Comparison of ENCODE assay signal across 22 cellular contexts in the genomic region with DNA sequence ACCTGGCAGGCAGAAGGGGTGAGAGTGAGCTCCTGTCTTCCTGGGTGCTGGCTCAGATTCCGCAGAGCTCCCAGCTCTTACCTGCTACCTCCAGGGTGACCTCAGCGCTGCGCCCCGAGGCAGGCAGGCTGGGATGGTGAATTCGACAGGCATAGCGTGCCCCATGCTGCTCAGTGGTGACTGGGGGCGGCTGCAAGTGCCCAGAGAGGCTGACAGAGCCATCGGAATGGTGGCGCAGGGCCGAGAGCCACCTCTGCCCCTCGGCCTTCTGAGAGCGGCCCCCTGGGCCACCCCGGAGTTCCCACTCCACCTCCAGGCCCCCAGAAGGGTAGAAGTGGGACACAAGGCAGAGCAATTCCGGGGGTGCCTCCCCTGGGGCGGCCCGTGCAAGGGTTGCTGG. TPM values are rescaled to one million over a fixed set of nuclear protein-coding genes. Genes with fewer than 3 reads are reported as not detected.
DNase-seq lines count a peak whose midpoint lies in the region; ATAC-seq, FAIRE-seq and TF ChIP-seq lines count a peak whose summit lies in the region.
"Had no signal": no experiment of that assay in that cellular context is flagged by ENCODE, and none has a peak within 500 bp of the region (broad histone marks: within the 10 kb centered on the region; RNA-seq: fewer than 3 reads in every experiment).

No MANE protein-coding gene starts in this region.

- no peak for TF ChIP-seq RAD21 in K562 (CRISPR knock-in tag; conservative IDR thresholded peaks at IDR 0.05 in 1 of 2, IDR thresholded peaks at IDR 0.05 in 1 of 2)

- peaks cover 44% of the 10 kb centered on the region for H3K4me1 Mint-ChIP-seq in activated naive CD4-positive, alpha-beta T cell treated with anti-CD3 and anti-CD28 coated beads for 36 hours (ENCODE audit: low read depth)
- peaks cover 45% of the 10 kb centered on the region for H3K4me1 Mint-ChIP-seq in activated naive CD4-positive, alpha-beta T cell treated with anti-CD3 and anti-CD28 coated beads, Interleukin-2, amount 10 ng/mL, durations not matched to agents 7 days and 5 days

- TF ChIP-seq POLR2A in K562 (conservative IDR thresholded peaks at IDR 0.05), result no peak

- ATAC-seq in K562 (no peak), HG02840 (IDR thresholded peaks at IDR 0.05; ENCODE audit: low FRiP score, unreplicated experiment) (no peak)

- no peak overlapping the region for H3K4me3 ChIP-seq in HEK293 (ENCODE audit: low read depth, low read length)
- H3K4me3 ChIP-seq in K562, result no peak overlapping the region
- H3K4me3 ChIP-seq in neutrophil (ENCODE audit: low read depth in 1 of 2, low read length in 1 of 2), result no peak overlapping the region
- H3K4me3 ChIP-seq: GM23248, HAP-1, Peyer's patch, SJCRH30 had no signal

- H3K9ac ChIP-seq in K562 (ENCODE audit: insufficient read depth in 1 of 2, low read depth in 2 of 2, low read length in 2 of 2), result 0 out of 4 replicates have a peak overlapping the region, but pooled peaks of 1 of the 2 experiments have one; percentile 49
- H3K9ac ChIP-seq: GM23248, KMS-11 had no signal

- no peaks in the 10 kb centered on the region for H3K4me1 ChIP-seq in HEK293 (ENCODE audit: control insufficient read depth, insufficient read depth, low read length)
- peaks cover 0 to 28% of the 10 kb centered on the region in 2 experiments; a peak in 3 of 5 replicates for H3K4me1 ChIP-seq in K562 (replicated peaks in 1 of 2; ENCODE audit: control insufficient read depth in 2 of 2, insufficient read depth in 2 of 2, low read length in 2 of 2)
- H3K4me1 ChIP-seq in neutrophil (ENCODE audit: control insufficient read depth in 1 of 2, insufficient read depth in 1 of 2, low read depth in 1 of 2, low read length in 1 of 2), result peaks cover 21 to 31% of the 10 kb centered on the region in 2 experiments
- H3K4me1 ChIP-seq: HAP-1, SJCRH30 had no signal

- TF ChIP-seq CTCF in HEK293 (tag by site-specific recombination; IDR thresholded peaks at IDR 0.05), result no peak
- no peak for TF ChIP-seq CTCF in K562 (IDR thresholded peaks at IDR 0.05 in 2 of 3, conservative IDR thresholded peaks at IDR 0.05 in 1 of 3; ENCODE audit: insufficient read depth in 2 of 3, low read depth in 1 of 3, low read length in 3 of 3)
- no peak for TF ChIP-seq CTCF in neutrophil (IDR thresholded peaks at IDR 0.05)

- intact Hi-C loops in activated naive CD4-positive, alpha-beta T cell treated with anti-CD3 and anti-CD28 coated beads for 36 hours (cut with micrococcal nuclease), result no loop called here
- intact Hi-C loops in K562 (cut with micrococcal nuclease), result no loop called here

- 0 out of 2 replicates have a peak overlapping the region, but pooled peaks have one; percentile 24 for H3K27ac ChIP-seq in HEK293 (ENCODE audit: extremely low read depth, low read depth, low read length)
- no peak overlapping the region for H3K27ac ChIP-seq in K562 (ENCODE audit: extremely low read depth, low read depth, low read length)
- peak overlapping the region; percentile 46 for H3K27ac ChIP-seq in neutrophil
- H3K27ac ChIP-seq: C4-2B, GM23248, KMS-11, Peyer's patch, SJCRH30 had no signal

- peaks cover 7 to 11% of the 10 kb centered on the region in 2 experiments; a peak in 2 of 3 replicates for H3K36me3 ChIP-seq in HEK293 (ENCODE audit: control insufficient read depth in 2 of 2, insufficient read depth in 1 of 2, low read length in 2 of 2)
- peaks cover 57% of the 10 kb centered on the region for H3K36me3 ChIP-seq in K562 (ENCODE audit: control insufficient read depth, insufficient read depth, low read length)
- H3K36me3 ChIP-seq in neutrophil, result peaks cover 78% of the 10 kb centered on the region
- H3K36me3 ChIP-seq: SJCRH30 had no signal

- POLR2A ChIA-PET in HEK293 (lab: Yijun Ruan, JAX), result interaction anchor here (0.7 to 0.8 kb wide), 3 partner anchors 8 to 32 kb away, joined by 3 to 5 read pairs (median 3); a partner anchor contains a TSS
- POLR2A ChIA-PET in K562 (lab: Yijun Ruan, JAX), result no interaction called here

- FAIRE-seq in K562 (lab: Jason Lieb, UNC), result no peak
- FAIRE-seq: A204.1, D721Med, GM12891 had no signal

- H3K9me3 Mint-ChIP-seq in activated naive CD4-positive, alpha-beta T cell treated with anti-CD3 and anti-CD28 coated beads for 36 hours, result no peaks in the 10 kb centered on the region
- no peaks in the 10 kb centered on the region for H3K9me3 Mint-ChIP-seq in activated naive CD4-positive, alpha-beta T cell treated with anti-CD3 and anti-CD28 coated beads, Interleukin-2, amount 10 ng/mL, durations not matched to agents 7 days and 5 days

- WGBS in K562 (ENCODE audit: insufficient coverage, low coverage, missing lambda C conversion rate), result 91% methylated on average over 15 of the region's 16 CpGs

- H3K9me3 ChIP-seq in HEK293 (ENCODE audit: control insufficient read depth, insufficient read depth, low read depth, low read length) (no peaks in the 10 kb centered on the region), K562 (replicated peaks; ENCODE audit: control insufficient read depth, insufficient read depth, low read depth, low read length) (no peaks in the 10 kb centered on the region), neutrophil (no peaks in the 10 kb centered on the region)
- H3K9me3 ChIP-seq: HAP-1, Peyer's patch, SJCRH30 had no signal

- peaks cover 11% of the 10 kb centered on the region; the same call in 1 of the 2 replicates for H4K20me1 ChIP-seq in K562 (replicated peaks; ENCODE audit: control insufficient read depth, insufficient read depth, low read length)

- peaks cover 42% of the 10 kb centered on the region for H3K36me3 Mint-ChIP-seq in activated naive CD4-positive, alpha-beta T cell treated with anti-CD3 and anti-CD28 coated beads for 36 hours (ENCODE audit: low read depth)
- peaks cover 55% of the 10 kb centered on the region for H3K36me3 Mint-ChIP-seq in activated naive CD4-positive, alpha-beta T cell treated with anti-CD3 and anti-CD28 coated beads, Interleukin-2, amount 10 ng/mL, durations not matched to agents 7 days and 5 days

- no peak for TF ChIP-seq EP300 in K562 (IDR thresholded peaks at IDR 0.05; ENCODE audit: low read length)

- H3K4me2 ChIP-seq in K562 (ENCODE audit: insufficient read depth, low read length), result no peak overlapping the region
- H3K4me2 ChIP-seq: KMS-11 had no signal

- H3K4me3 Mint-ChIP-seq in activated naive CD4-positive, alpha-beta T cell treated with anti-CD3 and anti-CD28 coated beads for 36 hours, result no peak overlapping the region
- no peak overlapping the region for H3K4me3 Mint-ChIP-seq in activated naive CD4-positive, alpha-beta T cell treated with anti-CD3 and anti-CD28 coated beads, Interleukin-2, amount 10 ng/mL, durations not matched to agents 7 days and 5 days

- in situ Hi-C loops in K562 (cut with MboI), result no loop called here

- H3K27me3 ChIP-seq in K562 (ENCODE audit: control insufficient read depth in 2 of 2, insufficient read depth in 2 of 2, low read length in 2 of 2), result no peaks in the 10 kb centered on the region
- no peaks in the 10 kb centered on the region for H3K27me3 ChIP-seq in neutrophil
- H3K27me3 ChIP-seq: Peyer's patch, SJCRH30 had no signal

- DNase-seq in activated naive CD4-positive, alpha-beta T cell treated with anti-CD3 and anti-CD28 coated beads for 36 hours, result no peak
- DNase-seq in activated naive CD4-positive, alpha-beta T cell treated with anti-CD3 and anti-CD28 coated beads, Interleukin-2, amount 10 ng/mL, durations not matched to agents 7 days and 5 days, result no peak
- no peak for DNase-seq in K562 (ENCODE audit: extremely low read depth in 1 of 4, low spot score in 3 of 4)
- DNase-seq in activated CD8-positive, alpha-beta memory T cell treated with anti-CD3 and anti-CD28 coated beads, Interleukin-2, amount 50 U/mL, for 4 hours, result no peak
- no peak for DNase-seq in kidney glomerular epithelial cell (lab: John Stamatoyannopoulos, UW)
- DNase-seq: DMS53, GM23248, NCI-H1105, NCI-H146, NCI-H2029, NCI-H526, Peyer's patch, SJCRH30 had no signal

- H3K27ac Mint-ChIP-seq in activated naive CD4-positive, alpha-beta T cell treated with anti-CD3 and anti-CD28 coated beads for 36 hours, result peak overlapping the region; percentile 65
- no peak overlapping the region for H3K27ac Mint-ChIP-seq in activated naive CD4-positive, alpha-beta T cell treated with anti-CD3 and anti-CD28 coated beads, Interleukin-2, amount 10 ng/mL, durations not matched to agents 7 days and 5 days

- BruUV-seq in K562 (replicated peaks; lab: Mats Ljungman, UMichigan), result no TSS peak

- CTCF ChIA-PET in activated naive CD4-positive, alpha-beta T cell treated with anti-CD3 and anti-CD28 coated beads for 36 hours (lab: Charles Lee), result no interaction called here
- CTCF ChIA-PET in activated naive CD4-positive, alpha-beta T cell treated with anti-CD3 and anti-CD28 coated beads, Interleukin-2, amount 10 ng/mL, durations not matched to agents 7 days and 5 days (lab: Charles Lee), result no interaction called here
- CTCF ChIA-PET in HEK293 (lab: Yijun Ruan, JAX) (interaction anchor here (0.6 kb wide), 2 partner anchors 87 to 330 kb away, joined by 3 read pairs; no protein-coding TSS in a partner anchor), K562 (lab: Yijun Ruan, JAX; ENCODE audit: low intra/inter-chr PET ratio) (no interaction called here)

- no peaks in the 10 kb centered on the region for H3K9me1 ChIP-seq in K562 (ENCODE audit: control insufficient read depth, insufficient read depth, low read length)

- no peak overlapping the region for H2AFZ ChIP-seq in K562 (ENCODE audit: low read depth, low read length)
- H2AFZ ChIP-seq: GM23248 had no signal

- no peaks in the 10 kb centered on the region for H3K27me3 Mint-ChIP-seq in activated naive CD4-positive, alpha-beta T cell treated with anti-CD3 and anti-CD28 coated beads for 36 hours (ENCODE audit: low read depth)
- peaks cover 4% of the 10 kb centered on the region for H3K27me3 Mint-ChIP-seq in activated naive CD4-positive, alpha-beta T cell treated with anti-CD3 and anti-CD28 coated beads, Interleukin-2, amount 10 ng/mL, durations not matched to agents 7 days and 5 days

- peaks cover 31% of the 10 kb centered on the region for H3K79me2 ChIP-seq in K562 (ENCODE audit: control insufficient read depth, insufficient read depth, low read length)

RNA-seq across cellular contexts. Expression of a gene that starts 5.5 kb away (rescaled TPM):
- total RNA-seq in activated naive CD4-positive, alpha-beta T cell treated with anti-CD3 and anti-CD28 coated beads for 36 hours, result 10 to 100 TPM; 23.8 to 27.8 TPM
- 218 and 476 TPM in 2 replicates for total RNA-seq in K562 (2011; cell fraction: chromatin; rRNA removed; ENCODE audit: low replicate concordance)
- total RNA-seq in K562 (2011; cell fraction: nucleolus; rRNA removed), result 277 and 305 TPM in 2 replicates
- 220 and 224 TPM in 2 replicates for total RNA-seq in K562 (2011; cell fraction: nucleoplasm; rRNA removed)
- total RNA-seq in K562 (2014; rRNA removed) (14.5 and 17.9 TPM in 2 replicates), K562 (2014; rRNA removed; fragmentation: Illumina TruSeq; extraction: Trizol) (11.8 and 14.6 TPM in 2 replicates), K562 (2015; rRNA removed; fragmentation: Illumina TruSeq; extraction: Trizol) (19.5 TPM in 2 replicates), K562 (2021) (43.0 and 54.6 TPM in 2 replicates)
- polyA plus RNA-seq in K562 (2011; rRNA removed) (46.6 and 77.3 TPM in 2 replicates), K562 (2014; fragmentation: Illumina TruSeq; extraction: Trizol) (27.5 and 35.1 TPM in 2 replicates), K562 (2014; fragmentation: Nextera tagmentation; extraction: Ambion mirVana) (1 to 10 TPM; 1.8 to 3.3 TPM), K562 (2014; rRNA removed) (43.1 and 57.1 TPM in 2 replicates)
- polyA plus RNA-seq in K562 (2011; cell fraction: cytosol; rRNA removed), result 39.5 and 39.8 TPM in 2 replicates
- 710 and 718 TPM in 2 replicates for polyA plus RNA-seq in K562 (2011; cell fraction: nucleus; rRNA removed)
- 41.6 and 85.7 TPM in 2 replicates for polyA plus RNA-seq in K562 (2012)
- 21.7 and 27.1 TPM in 2 replicates for polyA minus RNA-seq in K562 (2011; rRNA and poly(A)+ RNA removed)
- polyA minus RNA-seq in K562 (2011; cell fraction: cytosol; rRNA and poly(A)+ RNA removed), result 13.8 and 17.8 TPM in 2 replicates
- 113 and 127 TPM in 2 replicates for polyA minus RNA-seq in K562 (2011; cell fraction: nucleus; rRNA and poly(A)+ RNA removed)

RNA-seq across cellular contexts. Expression of a gene that starts 9.7 kb away (rescaled TPM):
- 100 to 1,000 TPM; 184 TPM for total RNA-seq in activated naive CD4-positive, alpha-beta T cell treated with anti-CD3 and anti-CD28 coated beads for 36 hours
- total RNA-seq in K562 (2011; cell fraction: chromatin; rRNA removed; ENCODE audit: low replicate concordance), result 73.3 and 139 TPM in 2 replicates
- 101 and 121 TPM in 2 replicates for total RNA-seq in K562 (2011; cell fraction: nucleolus; rRNA removed)
- 105 and 137 TPM in 2 replicates for total RNA-seq in K562 (2011; cell fraction: nucleoplasm; rRNA removed)
- 33.9 and 44.9 TPM in 2 replicates for total RNA-seq in K562 (2014; rRNA removed)
- 10.4 and 11.9 TPM in 2 replicates for total RNA-seq in K562 (2014; rRNA removed; fragmentation: Illumina TruSeq; extraction: Trizol)
- total RNA-seq in K562 (2015; rRNA removed; fragmentation: Illumina TruSeq; extraction: Trizol), result 22.3 and 23.1 TPM in 2 replicates
- total RNA-seq in K562 (2021), result 73.4 and 74.0 TPM in 2 replicates
- polyA plus RNA-seq in K562 (2011; rRNA removed), result 10.1 and 27.3 TPM in 2 replicates
- 16.7 and 26.5 TPM in 2 replicates for polyA plus RNA-seq in K562 (2011; cell fraction: cytosol; rRNA removed)
- polyA plus RNA-seq in K562 (2011; cell fraction: nucleus; rRNA removed), result 38.3 and 46.1 TPM in 2 replicates
- 29.5 and 50.0 TPM in 2 replicates for polyA plus RNA-seq in K562 (2012)
- polyA plus RNA-seq in K562 (2014; fragmentation: Illumina TruSeq; extraction: Trizol), result 23.0 and 26.8 TPM in 2 replicates
- polyA plus RNA-seq in K562 (2014; fragmentation: Nextera tagmentation; extraction: Ambion mirVana), result 10 to 100 TPM in 1 of 2 experiments, 1 to 10 TPM in 1; 5.6 to 10.1 TPM
- 30.6 and 38.5 TPM in 2 replicates for polyA plus RNA-seq in K562 (2014; rRNA removed)
- polyA minus RNA-seq in K562 (2011; rRNA and poly(A)+ RNA removed), result 7.9 and 11.1 TPM in 2 replicates
- polyA minus RNA-seq in K562 (2011; cell fraction: cytosol; rRNA and poly(A)+ RNA removed), result 32.5 and 35.6 TPM in 2 replicates
- 21.7 and 28.1 TPM in 2 replicates for polyA minus RNA-seq in K562 (2011; cell fraction: nucleus; rRNA and poly(A)+ RNA removed)

RNA-seq across cellular contexts. Expression of a gene that starts 13.3 kb away (rescaled TPM):
- total RNA-seq in activated naive CD4-positive, alpha-beta T cell treated with anti-CD3 and anti-CD28 coated beads for 36 hours, result 1 to 10 TPM; 8.8 to 9.0 TPM
- 8.2 and 25.6 TPM in 2 replicates for total RNA-seq in K562 (2011; cell fraction: chromatin; rRNA removed; ENCODE audit: low replicate concordance)
- 20.4 and 20.8 TPM in 2 replicates for total RNA-seq in K562 (2011; cell fraction: nucleolus; rRNA removed)
- total RNA-seq in K562 (2011; cell fraction: nucleoplasm; rRNA removed), result 13.3 and 13.4 TPM in 2 replicates
- total RNA-seq in K562 (2014; rRNA removed), result 11.9 and 12.2 TPM in 2 replicates
- total RNA-seq in K562 (2014; rRNA removed; fragmentation: Illumina TruSeq; extraction: Trizol), result 5.6 and 5.9 TPM in 2 replicates
- total RNA-seq in K562 (2015; rRNA removed; fragmentation: Illumina TruSeq; extraction: Trizol), result 8.2 and 8.4 TPM in 2 replicates
- total RNA-seq in K562 (2021), result 10.0 and 11.1 TPM in 2 replicates
- 5.8 and 9.4 TPM in 2 replicates for polyA plus RNA-seq in K562 (2011; rRNA removed)
- 9.0 and 12.6 TPM in 2 replicates for polyA plus RNA-seq in K562 (2011; cell fraction: cytosol; rRNA removed)
- 13.4 and 20.4 TPM in 2 replicates for polyA plus RNA-seq in K562 (2011; cell fraction: nucleus; rRNA removed)
- 9.5 and 11.3 TPM in 2 replicates for polyA plus RNA-seq in K562 (2012)
- 7.1 TPM in 2 replicates for polyA plus RNA-seq in K562 (2014; fragmentation: Illumina TruSeq; extraction: Trizol)
- under 1 TPM; 0.21 to 0.30 TPM for polyA plus RNA-seq in K562 (2014; fragmentation: Nextera tagmentation; extraction: Ambion mirVana)
- 8.7 and 10.3 TPM in 2 replicates for polyA plus RNA-seq in K562 (2014; rRNA removed)
- 7.1 and 7.7 TPM in 2 replicates for polyA minus RNA-seq in K562 (2011; rRNA and poly(A)+ RNA removed)
- 6.3 and 7.0 TPM in 2 replicates for polyA minus RNA-seq in K562 (2011; cell fraction: cytosol; rRNA and poly(A)+ RNA removed)
- 11.4 and 12.3 TPM in 2 replicates for polyA minus RNA-seq in K562 (2011; cell fraction: nucleus; rRNA and poly(A)+ RNA removed)

RNA-seq across cellular contexts. Expression of a gene that starts 14.8 kb away (rescaled TPM):
- total RNA-seq in activated naive CD4-positive, alpha-beta T cell treated with anti-CD3 and anti-CD28 coated beads for 36 hours, result 10 to 100 TPM; 67.9 to 81.3 TPM
- total RNA-seq in K562 (2011; cell fraction: chromatin; rRNA removed; ENCODE audit: low replicate concordance), result 67.5 and 110 TPM in 2 replicates
- 84.5 and 92.7 TPM in 2 replicates for total RNA-seq in K562 (2011; cell fraction: nucleolus; rRNA removed)
- 89.2 and 96.6 TPM in 2 replicates for total RNA-seq in K562 (2011; cell fraction: nucleoplasm; rRNA removed)
- 292 and 358 TPM in 2 replicates for total RNA-seq in K562 (2014; rRNA removed)
- 216 and 230 TPM in 2 replicates for total RNA-seq in K562 (2014; rRNA removed; fragmentation: Illumina TruSeq; extraction: Trizol)
- total RNA-seq in K562 (2015; rRNA removed; fragmentation: Illumina TruSeq; extraction: Trizol), result 236 and 241 TPM in 2 replicates
- 150 and 172 TPM in 2 replicates for total RNA-seq in K562 (2021)
- 125 and 200 TPM in 2 replicates for polyA plus RNA-seq in K562 (2011; rRNA removed)
- polyA plus RNA-seq in K562 (2011; cell fraction: cytosol; rRNA removed), result 76.6 and 97.7 TPM in 2 replicates
- polyA plus RNA-seq in K562 (2011; cell fraction: nucleus; rRNA removed), result 182 and 189 TPM in 2 replicates
- polyA plus RNA-seq in K562 (2012), result 199 and 305 TPM in 2 replicates
- 301 and 322 TPM in 2 replicates for polyA plus RNA-seq in K562 (2014; fragmentation: Illumina TruSeq; extraction: Trizol)
- polyA plus RNA-seq in K562 (2014; fragmentation: Nextera tagmentation; extraction: Ambion mirVana), result 1 to 10 TPM; 6.8 to 8.7 TPM
- polyA plus RNA-seq in K562 (2014; rRNA removed), result 472 and 475 TPM in 2 replicates
- polyA minus RNA-seq in K562 (2011; rRNA and poly(A)+ RNA removed), result 62.1 and 76.4 TPM in 2 replicates
- 33.4 and 35.0 TPM in 2 replicates for polyA minus RNA-seq in K562 (2011; cell fraction: cytosol; rRNA and poly(A)+ RNA removed)
- 42.8 and 58.6 TPM in 2 replicates for polyA minus RNA-seq in K562 (2011; cell fraction: nucleus; rRNA and poly(A)+ RNA removed)

RNA-seq across cellular contexts. Expression of a gene that starts 15.2 kb away (rescaled TPM):
- total RNA-seq in activated naive CD4-positive, alpha-beta T cell treated with anti-CD3 and anti-CD28 coated beads for 36 hours, result 10 to 100 TPM; 42.5 to 42.9 TPM
- total RNA-seq in K562 (2011; cell fraction: chromatin; rRNA removed; ENCODE audit: low replicate concordance), result 140 and 282 TPM in 2 replicates
- total RNA-seq in K562 (2011; cell fraction: nucleolus; rRNA removed), result 158 and 186 TPM in 2 replicates
- 84.4 and 113 TPM in 2 replicates for total RNA-seq in K562 (2011; cell fraction: nucleoplasm; rRNA removed)
- total RNA-seq in K562 (2014; rRNA removed) (139 and 160 TPM in 2 replicates), K562 (2014; rRNA removed; fragmentation: Illumina TruSeq; extraction: Trizol) (69.9 and 87.1 TPM in 2 replicates), K562 (2015; rRNA removed; fragmentation: Illumina TruSeq; extraction: Trizol) (146 TPM in 2 replicates), K562 (2021) (108 and 117 TPM in 2 replicates)
- polyA plus RNA-seq in K562 (2011; rRNA removed) (51.8 and 80.5 TPM in 2 replicates), K562 (2014; fragmentation: Illumina TruSeq; extraction: Trizol) (83.4 and 93.1 TPM in 2 replicates), K562 (2014; fragmentation: Nextera tagmentation; extraction: Ambion mirVana) (10 to 100 TPM in 1 of 2 experiments, 1 to 10 TPM in 1; 8.9 to 27.6 TPM), K562 (2014; rRNA removed) (89.3 and 113 TPM in 2 replicates)
- polyA plus RNA-seq in K562 (2011; cell fraction: cytosol; rRNA removed), result 64.4 and 91.4 TPM in 2 replicates
- 147 and 197 TPM in 2 replicates for polyA plus RNA-seq in K562 (2011; cell fraction: nucleus; rRNA removed)
- polyA plus RNA-seq in K562 (2012), result 79.7 and 86.5 TPM in 2 replicates
- 75.9 and 79.2 TPM in 2 replicates for polyA minus RNA-seq in K562 (2011; rRNA and poly(A)+ RNA removed)
- 80.6 and 85.6 TPM in 2 replicates for polyA minus RNA-seq in K562 (2011; cell fraction: cytosol; rRNA and poly(A)+ RNA removed)
- polyA minus RNA-seq in K562 (2011; cell fraction: nucleus; rRNA and poly(A)+ RNA removed), result 74.7 and 86.1 TPM in 2 replicates
